ENCODE assay signal across 15 cellular contexts in genomic region chr17:20089795-20090547, GRCh38.
DNase-seq lines count a peak whose midpoint lies in the region; ATAC-seq, FAIRE-seq and TF ChIP-seq lines count a peak whose summit lies in the region.
"Had no signal": no experiment of that assay in that cellular context is flagged by ENCODE, and none has a peak within 500 bp of the region (broad histone marks: within the 10 kb centered on the region; RNA-seq: fewer than 3 reads in every experiment).

No MANE protein-coding gene starts in this region.

- no peak overlapping the region for H3K27ac ChIP-seq in CD4-positive, CD25-positive, alpha-beta regulatory T cell (ENCODE audit: insufficient read depth, low read length, poor library complexity, severe bottlenecking)
- H3K27ac ChIP-seq in GM12878 (ENCODE audit: control insufficient read depth, insufficient read depth), result peak overlapping the region; percentile 27; the same call in 1 of the 2 replicates
- H3K27ac ChIP-seq in psoas muscle, result peak overlapping the region; percentile 78
- no peak overlapping the region for H3K27ac ChIP-seq in OCI-LY7 (ENCODE audit: low read depth, low read length, poor library complexity, severe bottlenecking)
- H3K27ac ChIP-seq: C4-2B had no signal

- no peaks in the 10 kb centered on the region for H3K4me1 ChIP-seq in CD4-positive, CD25-positive, alpha-beta regulatory T cell (ENCODE audit: control insufficient read depth, insufficient read depth, low read length, poor library complexity, severe bottlenecking)
- peaks cover 7% of the 10 kb centered on the region for H3K4me1 ChIP-seq in GM12878 (ENCODE audit: control insufficient read depth, insufficient read depth, low read length)
- H3K4me1 ChIP-seq in psoas muscle, result peaks cover 7% of the 10 kb centered on the region
- no peaks in the 10 kb centered on the region for H3K4me1 ChIP-seq in OCI-LY7 (ENCODE audit: insufficient read depth, low read length, poor library complexity, severe bottlenecking)
- H3K4me1 ChIP-seq: body of pancreas had no signal

- peak; percentile 35 for FAIRE-seq in GM12878 (lab: Jason Lieb, UNC)
- FAIRE-seq: islet of Langerhans had no signal

- BruUV-seq in GM12878 (replicated peaks; lab: Mats Ljungman, UMichigan), result no TSS peak
- no TSS peak for BruUV-seq in OCI-LY7 (replicated peaks; lab: Mats Ljungman, UMichigan)

- no peak for TF ChIP-seq EP300 in GM12878 (IDR thresholded peaks at IDR 0.05; ENCODE audit: borderline replicate concordance in 1 of 2, control insufficient read depth in 1 of 2, low read depth in 2 of 2, low read length in 2 of 2)

- H3K4me3 Mint-ChIP-seq in CD4-positive, CD25-positive, alpha-beta regulatory T cell, result no peak overlapping the region
- H3K4me3 Mint-ChIP-seq: activated T-helper 17 cell treated with anti-CD3 and anti-CD28 coated beads, Interleukin-2, amount 50 U/mL, for 72 hours had no signal

- POLR2A ChIA-PET in GM12878 (lab: Charles Lee) (no interaction called here), OCI-LY7 (lab: Charles Lee) (no interaction called here)

- peak in 1 of 3 donors; percentile 17 for DNase-seq in CD4-positive, CD25-positive, alpha-beta regulatory T cell
- DNase-seq in GM20000 (ENCODE audit: low spot score) (peak; percentile 30), GM12878 (ENCODE audit: low read depth, low spot score) (no peak), psoas muscle (no peak), SHP77 treated with DMSO at 0.1 percent for 48 hours (lab: John Stamatoyannopoulos, UW) (no peak), NOMO-1 treated with DMSO at 0.1 percent for 48 hours (lab: John Stamatoyannopoulos, UW; ENCODE audit: unreplicated experiment) (no peak), OCI-LY7 (ENCODE audit: low spot score) (no peak)
- DNase-seq: activated CD4-positive, alpha-beta T cell treated with anti-CD3 and anti-CD28 coated beads, Interleukin-2, amount 50 U/mL, for 4 hours; body of pancreas; mucosa of descending colon; NCI-H526; posterior cingulate gyrus had no signal

- H4K20me1 ChIP-seq in GM12878 (ENCODE audit: control insufficient read depth, insufficient read depth) (no peaks in the 10 kb centered on the region), OCI-LY7 (ENCODE audit: insufficient read depth, low read length) (no peaks in the 10 kb centered on the region)

- H3K9me3 ChIP-seq in CD4-positive, CD25-positive, alpha-beta regulatory T cell (ENCODE audit: control insufficient read depth in 2 of 2, low read length in 2 of 2), result no peaks in the 10 kb centered on the region
- H3K9me3 ChIP-seq in GM12878 (replicated peaks; ENCODE audit: control insufficient read depth, insufficient read depth, low read length), result no peaks in the 10 kb centered on the region
- H3K9me3 ChIP-seq in psoas muscle, result no peaks in the 10 kb centered on the region
- no peaks in the 10 kb centered on the region for H3K9me3 ChIP-seq in OCI-LY7 (ENCODE audit: low read length)
- H3K9me3 ChIP-seq: body of pancreas, mucosa of descending colon had no signal

- no peak overlapping the region for H3K4me3 ChIP-seq in CD4-positive, CD25-positive, alpha-beta regulatory T cell (ENCODE audit: low read depth, low read length)
- H3K4me3 ChIP-seq in GM12878, result no peak overlapping the region
- no peak overlapping the region for H3K4me3 ChIP-seq in psoas muscle
- no peak overlapping the region for H3K4me3 ChIP-seq in OCI-LY7 (ENCODE audit: low read depth, low read length, poor library complexity, severe bottlenecking)
- H3K4me3 ChIP-seq: body of pancreas, mucosa of descending colon had no signal

- H3K36me3 Mint-ChIP-seq in CD4-positive, CD25-positive, alpha-beta regulatory T cell, result no peaks in the 10 kb centered on the region

- peak overlapping the region; percentile 57 for H3K4me2 ChIP-seq in GM12878 (ENCODE audit: control insufficient read depth, insufficient read depth)
- no peak overlapping the region for H3K4me2 ChIP-seq in OCI-LY7 (ENCODE audit: low read length)

- SMC1A ChIA-PET in GM12878 (lab: Charles Lee; ENCODE audit: uncharacterized antibody, unreplicated experiment), result no interaction called here

- RAD21 ChIA-PET in GM12878 (lab: Charles Lee; ENCODE audit: unreplicated experiment), result interaction anchor here (0.7 kb wide), 1 partner anchor 107 kb away, joined by 3 read pairs; no protein-coding TSS in a partner anchor

- WGBS in GM12878 (ENCODE audit: insufficient coverage, insufficient replicate concordance, low lambda C conversion rate, missing lambda C conversion rate), result 70% methylated on average over 15 of the region's 15 CpGs
- WGBS in psoas muscle, 3 donors, result 85 to 89% (median 89%) methylated on average over 15 of the region's 15 CpGs

- H3K27me3 Mint-ChIP-seq in CD4-positive, CD25-positive, alpha-beta regulatory T cell, result peaks cover 17% of the 10 kb centered on the region

- TF ChIP-seq CTCF in GM20000 (IDR thresholded peaks at IDR 0.05; ENCODE audit: extremely low read depth, missing control alignments), result no peak
- no peak for TF ChIP-seq CTCF in GM12878 (IDR thresholded peaks at IDR 0.05 in 2 of 3, conservative IDR thresholded peaks at IDR 0.05 in 1 of 3; ENCODE audit: control insufficient read depth in 2 of 3, extremely low read depth in 1 of 3, insufficient read depth in 1 of 3, low read depth in 3 of 3, low read length in 3 of 3)
- TF ChIP-seq CTCF in psoas muscle (IDR thresholded peaks at IDR 0.05), result no peak
- TF ChIP-seq CTCF in OCI-LY7 (conservative IDR thresholded peaks at IDR 0.05; ENCODE audit: low read length), result no peak

- no peak for TF ChIP-seq POLR2A in GM12878 (IDR thresholded peaks at IDR 0.05; ENCODE audit: low read depth, low read length)

- intact Hi-C loops in GM12878 (cut with micrococcal nuclease; ENCODE audit: unreplicated experiment) (no loop called here), psoas muscle (cut with DNase I) (loop anchor here in 1 of 2 donors (5.0 kb wide), 1 partner anchor 83 kb away; the partner anchor contains the start of gene SPECC1), OCI-LY7 (cut with micrococcal nuclease; ENCODE audit: unreplicated experiment) (no loop called here)

- ATAC-seq in CD4-positive, CD25-positive, alpha-beta regulatory T cell (ENCODE audit: low read depth in 2 of 2), result no peak
- ATAC-seq in GM12878 (peak; percentile 49), psoas muscle (no peak)
- ATAC-seq: activated T-helper 17 cell treated with anti-CD3 and anti-CD28 coated beads, Interleukin-2, amount 50 U/mL, for 72 hours; body of pancreas; mucosa of descending colon had no signal

- H3K27ac Mint-ChIP-seq in CD4-positive, CD25-positive, alpha-beta regulatory T cell, result peak overlapping the region in 2 of 3 donors; percentile 14 to 17
- H3K27ac Mint-ChIP-seq: activated T-helper 17 cell treated with anti-CD3 and anti-CD28 coated beads, Interleukin-2, amount 50 U/mL, for 72 hours had no signal

- no peaks in the 10 kb centered on the region for H3K27me3 ChIP-seq in CD4-positive, CD25-positive, alpha-beta regulatory T cell (ENCODE audit: control insufficient read depth, insufficient read depth, low read length)
- no peaks in the 10 kb centered on the region for H3K27me3 ChIP-seq in GM12878 (replicated peaks in 1 of 2; ENCODE audit: control insufficient read depth in 2 of 2, insufficient read depth in 2 of 2, low read length in 1 of 2)
- H3K27me3 ChIP-seq in psoas muscle (ENCODE audit: insufficient read depth in 3 of 3, low read length in 2 of 3), result peaks cover 0 to 3% (median 0%) of the 10 kb centered on the region in 3 donors
- H3K27me3 ChIP-seq: body of pancreas had no signal

- peak overlapping the region; percentile 49 for H2AFZ ChIP-seq in GM12878 (ENCODE audit: control insufficient read depth, low read depth, low read length)
- no peak overlapping the region for H2AFZ ChIP-seq in OCI-LY7 (ENCODE audit: low read length)

- no peaks in the 10 kb centered on the region for H3K36me3 ChIP-seq in CD4-positive, CD25-positive, alpha-beta regulatory T cell (ENCODE audit: control insufficient read depth, insufficient read depth, low read length)
- no peaks in the 10 kb centered on the region for H3K36me3 ChIP-seq in GM12878 (ENCODE audit: control insufficient read depth in 2 of 2, insufficient read depth in 2 of 2, low read length in 1 of 2)
- no peaks in the 10 kb centered on the region for H3K36me3 ChIP-seq in psoas muscle (ENCODE audit: insufficient read depth in 1 of 2, low read depth in 1 of 2)
- H3K36me3 ChIP-seq in OCI-LY7 (ENCODE audit: insufficient read depth, low read length), result no peaks in the 10 kb centered on the region

- no peaks in the 10 kb centered on the region for H3K4me1 Mint-ChIP-seq in CD4-positive, CD25-positive, alpha-beta regulatory T cell
- H3K4me1 Mint-ChIP-seq: activated T-helper 17 cell treated with anti-CD3 and anti-CD28 coated beads, Interleukin-2, amount 50 U/mL, for 72 hours had no signal

- H3K79me2 ChIP-seq in GM12878 (ENCODE audit: control insufficient read depth, insufficient read depth, low read length) (no peaks in the 10 kb centered on the region), OCI-LY7 (ENCODE audit: insufficient read depth, low read depth, low read length) (no peaks in the 10 kb centered on the region)

- H3K9ac ChIP-seq in GM12878 (ENCODE audit: control insufficient read depth, insufficient read depth, low read length), result no peak overlapping the region

- in situ Hi-C loops in GM12878 (cut with MboI), result no loop called here

- no peak for TF ChIP-seq RAD21 in GM12878 (IDR thresholded peaks at IDR 0.05; ENCODE audit: insufficient read depth, low read depth, low read length)

- no peaks in the 10 kb centered on the region for H3K9me2 ChIP-seq in OCI-LY7 (ENCODE audit: insufficient read depth, low read length)

- H3K9me3 Mint-ChIP-seq in CD4-positive, CD25-positive, alpha-beta regulatory T cell, result peaks cover 0 to 1% (median 0%) of the 10 kb centered on the region in 7 donors
- H3K9me3 Mint-ChIP-seq: activated T-helper 17 cell treated with anti-CD3 and anti-CD28 coated beads, Interleukin-2, amount 50 U/mL, for 72 hours had no signal

- CTCF ChIA-PET in GM12878 (lab: Yijun Ruan, JAX) (interaction anchor here (2.0 kb wide), 1 partner anchor 97 kb away, joined by 5 read pairs; no protein-coding TSS in a partner anchor), OCI-LY7 (lab: Charles Lee; ENCODE audit: unreplicated experiment) (no interaction called here)

TF ChIP-seq in GM12878, 131 proteins besides CTCF, POLR2A, EP300 and RAD21:
- TF ChIP-seq SPI1 (IDR thresholded peaks at IDR 0.05; ENCODE audit: borderline replicate concordance, insufficient read depth, low read depth, low read length) (peak; percentile 58; the same call in 1 of the 2 replicates), USF2 (IDR thresholded peaks at IDR 0.05; ENCODE audit: borderline replicate concordance, low read depth, low read length) (no peak)

Comparison
In these comparisons a context has a peak if more than half of its experiments do, and no peak if none do; other contexts are left out.
1. H3K27ac ChIP-seq: peak in GM12878 (single experiment) and psoas muscle (single experiment); none in CD4-positive, CD25-positive, alpha-beta regulatory T cell (single experiment) and OCI-LY7 (single experiment).